Comparison of ENCODE assay signal across 25 cellular contexts in genomic region chr3:52872245-52872644, GRCh38.
DNase-seq lines count a peak whose midpoint lies in the region; ATAC-seq and TF ChIP-seq lines count a peak whose summit lies in the region.
"Had no signal": no experiment of that assay in that cellular context is flagged by ENCODE, and none has a peak within 500 bp of the region (broad histone marks: within the 10 kb centered on the region; RNA-seq: fewer than 3 reads in every experiment).

No MANE protein-coding gene starts in this region.

- peaks cover 50% of the 10 kb centered on the region for H3K4me1 Mint-ChIP-seq in activated T-cell treated with anti-CD3 and anti-CD28 coated beads, Interleukin-2, amount 50 U/mL, for 24 hours (ENCODE audit: low read depth)
- H3K4me1 Mint-ChIP-seq in nephron progenitor cell, result peaks cover 19% of the 10 kb centered on the region
- H3K4me1 Mint-ChIP-seq: neural crest cell had no signal

- H3K9me3 Mint-ChIP-seq in activated T-cell treated with anti-CD3 and anti-CD28 coated beads, Interleukin-2, amount 50 U/mL, for 24 hours, result no peaks in the 10 kb centered on the region
- no peaks in the 10 kb centered on the region for H3K9me3 Mint-ChIP-seq in nephron progenitor cell
- H3K9me3 Mint-ChIP-seq: activated naive CD4-positive, alpha-beta T cell treated with anti-CD3 and anti-CD28 coated beads for 36 hours; effector memory CD8-positive, alpha-beta T cell; neural crest cell had no signal

- no peaks in the 10 kb centered on the region for H3K27me3 Mint-ChIP-seq in activated T-cell treated with anti-CD3 and anti-CD28 coated beads, Interleukin-2, amount 50 U/mL, for 24 hours
- peaks cover 3% of the 10 kb centered on the region for H3K27me3 Mint-ChIP-seq in nephron progenitor cell (ENCODE audit: low read depth, poor library complexity)
- H3K27me3 Mint-ChIP-seq: effector memory CD8-positive, alpha-beta T cell had no signal

- H3K4me3 ChIP-seq in HL-60 (replicated peaks; ENCODE audit: insufficient read depth, low read length), result no peak overlapping the region
- H3K4me3 ChIP-seq: colonic mucosa, gastrocnemius medialis, PC-9, psoas muscle, upper lobe of left lung had no signal

- H3K27me3 ChIP-seq in HL-60 (ENCODE audit: insufficient read depth, poor library complexity, severe bottlenecking), result no peaks in the 10 kb centered on the region
- H3K27me3 ChIP-seq: colonic mucosa, gastrocnemius medialis, upper lobe of left lung had no signal

- H3K4me3 Mint-ChIP-seq in activated T-cell treated with anti-CD3 and anti-CD28 coated beads, Interleukin-2, amount 50 U/mL, for 24 hours, result no peak overlapping the region
- no peak overlapping the region for H3K4me3 Mint-ChIP-seq in nephron progenitor cell
- H3K4me3 Mint-ChIP-seq: activated naive CD4-positive, alpha-beta T cell treated with anti-CD3 and anti-CD28 coated beads for 36 hours; effector memory CD8-positive, alpha-beta T cell; neural crest cell had no signal

- peaks cover 3% of the 10 kb centered on the region for H3K36me3 Mint-ChIP-seq in activated T-cell treated with anti-CD3 and anti-CD28 coated beads, Interleukin-2, amount 50 U/mL, for 24 hours (ENCODE audit: low read depth)
- no peaks in the 10 kb centered on the region for H3K36me3 Mint-ChIP-seq in nephron progenitor cell (ENCODE audit: low read depth)

- DNase-seq in activated T-cell treated with anti-CD3 and anti-CD28 coated beads, Interleukin-2, amount 50 U/mL, for 24 hours, result no peak
- no peak for DNase-seq in activated T-cell treated with anti-CD3 and anti-CD28 coated beads, Interleukin-2, amount 50 U/mL, for 1 hour
- peak in 1 of 2 experiments; percentile 42 for DNase-seq in HL-60 (ENCODE audit: low read depth in 1 of 2, low spot score in 1 of 2)
- no peak for DNase-seq in nephron progenitor cell
- DNase-seq: activated naive CD4-positive, alpha-beta T cell treated with anti-CD3 and anti-CD28 coated beads for 36 hours; colonic mucosa; effector memory CD8-positive, alpha-beta T cell; gastrocnemius medialis; HCEC 1CT; islet precursor cell; left ventricle myocardium superior; NCI-H1417; NCI-H446 treated with DMSO at 0.1 percent for 48 hours; PC-9; psoas muscle; SHP77 treated with DMSO at 0.1 percent for 48 hours; SW 1271; upper lobe of left lung had no signal

- H3K27ac Mint-ChIP-seq in activated T-cell treated with anti-CD3 and anti-CD28 coated beads, Interleukin-2, amount 50 U/mL, for 24 hours, result peak overlapping the region; percentile 13
- H3K27ac Mint-ChIP-seq in nephron progenitor cell, result peak overlapping the region; percentile 16
- H3K27ac Mint-ChIP-seq: activated naive CD4-positive, alpha-beta T cell treated with anti-CD3 and anti-CD28 coated beads for 36 hours had no signal

- no peak for ATAC-seq in GM18909 (IDR thresholded peaks at IDR 0.05; ENCODE audit: poor library complexity, unreplicated experiment)
- ATAC-seq in GM21423 (IDR thresholded peaks at IDR 0.05; ENCODE audit: unreplicated experiment), result no peak
- no peak for ATAC-seq in GM21723 (IDR thresholded peaks at IDR 0.05; ENCODE audit: unreplicated experiment)
- ATAC-seq: activated CD4-positive, CD25-positive, alpha-beta regulatory T cell treated with anti-CD3 and anti-CD28 coated beads, Interleukin-2, amount 50 U/mL, for 24 hours; effector memory CD8-positive, alpha-beta T cell; esophagus mucosa; gastrocnemius medialis; left ventricle myocardium superior; psoas muscle had no signal

- H3K27ac ChIP-seq in HL-60 (replicated peaks) (peak overlapping the region; percentile 52), VCaP (peak overlapping the region; percentile 32; the same call in 1 of the 2 replicates)
- H3K27ac ChIP-seq: colonic mucosa, gastrocnemius medialis, PC-9, psoas muscle, upper lobe of left lung had no signal

- TF ChIP-seq CTCF in HL-60 (IDR thresholded peaks at IDR 0.05; ENCODE audit: insufficient read depth, low read length), result no peak
- TF ChIP-seq CTCF in VCaP (conservative IDR thresholded peaks at IDR 0.05), result no peak
- no peak for TF ChIP-seq CTCF in nephron progenitor cell (IDR thresholded peaks at IDR 0.05)
